ENCODE assay signal across 9 cellular contexts in the genomic region with DNA sequence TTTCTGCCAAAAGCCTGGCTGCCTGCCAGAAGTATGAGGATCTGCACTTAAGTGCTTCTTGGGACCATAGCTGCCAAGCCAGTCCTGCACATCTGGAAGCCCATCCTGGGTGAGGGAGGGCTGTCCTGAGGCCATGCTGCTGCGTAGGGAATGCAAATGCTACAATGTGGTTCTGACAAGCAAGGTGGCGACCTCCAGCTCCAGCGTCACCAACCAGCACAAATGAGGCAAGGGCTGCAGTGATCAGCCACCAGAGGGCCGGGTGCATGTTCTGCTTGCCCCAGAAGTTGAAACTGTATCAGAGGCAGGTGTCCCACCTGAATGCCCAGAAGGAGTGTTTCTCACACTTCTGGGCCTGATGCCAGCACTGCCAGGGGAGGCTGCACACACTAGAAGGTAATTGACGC.
A peak's percentile ranks its signal among the peaks of the same experiment; 100 is the strongest.
DNase-seq lines count a peak whose midpoint lies in the region; ATAC-seq lines count a peak whose summit lies in the region.
"Had no signal": no experiment of that assay in that cellular context is flagged by ENCODE, and none has a peak within 500 bp of the region (broad histone marks: within the 10 kb centered on the region; RNA-seq: fewer than 3 reads in every experiment).

No MANE protein-coding gene starts in this region.

- H3K27ac Mint-ChIP-seq in activated CD4-positive, alpha-beta T cell treated with anti-CD3 and anti-CD28 coated beads, Interleukin-2, amount 10 ng/mL, durations not matched to agents 24 days and 14 days: no peak overlapping the region
- H3K27ac Mint-ChIP-seq in activated CD4-positive, alpha-beta T cell treated with anti-CD3 and anti-CD28 coated beads, Interleukin-2, amount 10 ng/mL, durations not matched to agents 7 days and 5 days: no peak overlapping the region
- H3K27ac Mint-ChIP-seq: CD4-positive, alpha-beta T cell had no signal

- peak; percentile 63 for ATAC-seq in HG02870 (IDR thresholded peaks at IDR 0.05; ENCODE audit: unreplicated experiment)
- no peak for ATAC-seq in HG03196 (IDR thresholded peaks at IDR 0.05; ENCODE audit: unreplicated experiment)

- DNase-seq in activated CD4-positive, alpha-beta T cell treated with anti-CD3 and anti-CD28 coated beads, Interleukin-2, amount 10 ng/mL, durations not matched to agents 24 days and 14 days: peak; percentile 60
- DNase-seq in activated CD4-positive, alpha-beta T cell treated with anti-CD3 and anti-CD28 coated beads, Interleukin-2, amount 10 ng/mL, durations not matched to agents 7 days and 5 days: no peak
- DNase-seq in NCI-H524 treated with DMSO at 0.1 percent for 48 hours (lab: John Stamatoyannopoulos, UW): peak; percentile 76
- peak; percentile 83 for DNase-seq in islet precursor cell
- no peak for DNase-seq in cardiac septum (ENCODE audit: low spot score)
- DNase-seq in EL: no peak

- H3K4me1 Mint-ChIP-seq in activated CD4-positive, alpha-beta T cell treated with anti-CD3 and anti-CD28 coated beads, Interleukin-2, amount 10 ng/mL, durations not matched to agents 24 days and 14 days: no peaks in the 10 kb centered on the region
- H3K4me1 Mint-ChIP-seq in activated CD4-positive, alpha-beta T cell treated with anti-CD3 and anti-CD28 coated beads, Interleukin-2, amount 10 ng/mL, durations not matched to agents 7 days and 5 days: no peaks in the 10 kb centered on the region

- no peaks in the 10 kb centered on the region for H3K9me3 Mint-ChIP-seq in activated CD4-positive, alpha-beta T cell treated with anti-CD3 and anti-CD28 coated beads, Interleukin-2, amount 10 ng/mL, durations not matched to agents 24 days and 14 days
- no peaks in the 10 kb centered on the region for H3K9me3 Mint-ChIP-seq in activated CD4-positive, alpha-beta T cell treated with anti-CD3 and anti-CD28 coated beads, Interleukin-2, amount 10 ng/mL, durations not matched to agents 7 days and 5 days
- H3K9me3 Mint-ChIP-seq: CD4-positive, alpha-beta T cell had no signal

- H3K36me3 Mint-ChIP-seq in activated CD4-positive, alpha-beta T cell treated with anti-CD3 and anti-CD28 coated beads, Interleukin-2, amount 10 ng/mL, durations not matched to agents 24 days and 14 days (ENCODE audit: low read depth): no peaks in the 10 kb centered on the region
- H3K36me3 Mint-ChIP-seq in activated CD4-positive, alpha-beta T cell treated with anti-CD3 and anti-CD28 coated beads, Interleukin-2, amount 10 ng/mL, durations not matched to agents 7 days and 5 days (ENCODE audit: low read depth): no peaks in the 10 kb centered on the region

- H3K4me3 Mint-ChIP-seq in activated CD4-positive, alpha-beta T cell treated with anti-CD3 and anti-CD28 coated beads, Interleukin-2, amount 10 ng/mL, durations not matched to agents 24 days and 14 days: no peak overlapping the region
- no peak overlapping the region for H3K4me3 Mint-ChIP-seq in activated CD4-positive, alpha-beta T cell treated with anti-CD3 and anti-CD28 coated beads, Interleukin-2, amount 10 ng/mL, durations not matched to agents 7 days and 5 days
- H3K4me3 Mint-ChIP-seq: CD4-positive, alpha-beta T cell had no signal

- CTCF ChIA-PET in activated CD4-positive, alpha-beta T cell treated with anti-CD3 and anti-CD28 coated beads, Interleukin-2, amount 10 ng/mL, durations not matched to agents 7 days and 5 days (lab: Charles Lee): no interaction called here

- POLR2A ChIA-PET in activated CD4-positive, alpha-beta T cell treated with anti-CD3 and anti-CD28 coated beads, Interleukin-2, amount 10 ng/mL, durations not matched to agents 7 days and 5 days (lab: Charles Lee): no interaction called here

- intact Hi-C loops in activated CD4-positive, alpha-beta T cell treated with anti-CD3 and anti-CD28 coated beads, Interleukin-2, amount 10 ng/mL, durations not matched to agents 24 days and 14 days (cut with micrococcal nuclease): no loop called here
- intact Hi-C loops in cardiac septum (cut with DNase I): no loop called here

- peaks cover 4% of the 10 kb centered on the region for H3K27me3 Mint-ChIP-seq in activated CD4-positive, alpha-beta T cell treated with anti-CD3 and anti-CD28 coated beads, Interleukin-2, amount 10 ng/mL, durations not matched to agents 24 days and 14 days
- H3K27me3 Mint-ChIP-seq in activated CD4-positive, alpha-beta T cell treated with anti-CD3 and anti-CD28 coated beads, Interleukin-2, amount 10 ng/mL, durations not matched to agents 7 days and 5 days: peaks cover 6% of the 10 kb centered on the region

Comparison
In these comparisons a context has a peak if more than half of its experiments do, and no peak if none do; other contexts are left out.
1. DNase-seq: peak in activated CD4-positive, alpha-beta T cell treated with anti-CD3 and anti-CD28 coated beads, Interleukin-2, amount 10 ng/mL, durations not matched to agents 24 days and 14 days (single experiment), NCI-H524 treated with DMSO at 0.1 percent for 48 hours (single experiment) and islet precursor cell (single experiment); none in activated CD4-positive, alpha-beta T cell treated with anti-CD3 and anti-CD28 coated beads, Interleukin-2, amount 10 ng/mL, durations not matched to agents 7 days and 5 days (single experiment), cardiac septum (single experiment) and EL (single experiment).